8 cellular contexts compared by ENCODE assay signal in genomic region chr1:210328746-210329488, GRCh38. TPM values are rescaled to one million over a fixed set of nuclear protein-coding genes. Genes with fewer than 3 reads are reported as not detected.
DNase-seq lines count a peak whose midpoint lies in the region; ATAC-seq and TF ChIP-seq lines count a peak whose summit lies in the region.

HHAT (plus strand) TSS chr1:210328902; CDS start chr1:210348976, 20,074 bp downstream.

- WGBS in transverse colon (ENCODE audit: low coverage in 1 of 2), 2 donors: 0% methylated on average over 2 to 82 of the region's 88 CpGs

- H3K79me2 ChIP-seq in osteoblast (ENCODE audit: insufficient read depth, low read length): no peaks in the 10 kb centered on the region

- H4K20me1 ChIP-seq in osteoblast (ENCODE audit: insufficient read depth, low read length): no peaks in the 10 kb centered on the region

- peak; percentile 50 for ATAC-seq in GM21737 (IDR thresholded peaks at IDR 0.05; ENCODE audit: unreplicated experiment)
- ATAC-seq in activated naive CD4-positive, alpha-beta T cell treated with anti-CD3 and anti-CD28 coated beads, Interleukin-2, amount 50 U/mL, for 72 hours: peak; percentile 34 to 71

- peaks cover 4% of the 10 kb centered on the region in 2 donors for H3K36me3 Mint-ChIP-seq in activated naive CD4-positive, alpha-beta T cell treated with anti-CD3 and anti-CD28 coated beads, Interleukin-2, amount 50 U/mL, for 72 hours

- TF ChIP-seq EP300 in transverse colon (IDR thresholded peaks at IDR 0.05; ENCODE audit: low read depth): no peak

- H3K27me3 ChIP-seq in SJCRH30 (no peaks in the 10 kb centered on the region), osteoblast (ENCODE audit: insufficient read depth, low read length) (no peaks in the 10 kb centered on the region), transverse colon (no peaks in the 10 kb centered on the region)

- peak within 1 kb of the TSS; percentile 75 for H3K4me3 ChIP-seq in SJCRH30
- peak within 1 kb of the TSS; percentile 87 for H3K4me3 ChIP-seq in osteoblast (ENCODE audit: insufficient read depth, low read length)
- H3K4me3 ChIP-seq in transverse colon: peak within 1 kb of the TSS; percentile 67 to 90 (median 82)

- H3K27ac Mint-ChIP-seq in activated naive CD4-positive, alpha-beta T cell treated with anti-CD3 and anti-CD28 coated beads, Interleukin-2, amount 50 U/mL, for 72 hours: peak within 1 kb of the TSS; percentile 86 to 96

- H3K36me3 ChIP-seq in SJCRH30 (no peaks in the 10 kb centered on the region), osteoblast (ENCODE audit: insufficient read depth, low read length) (no peaks in the 10 kb centered on the region), transverse colon (no peaks in the 10 kb centered on the region)

- H3K27ac ChIP-seq in SJCRH30 (peak within 1 kb of the TSS; percentile 53), osteoblast (ENCODE audit: low read depth, low read length) (peak within 1 kb of the TSS; percentile 58), transverse colon (peak within 1 kb of the TSS; percentile 92 to 97 (median 94))

- peaks cover 0 to 6% of the 10 kb centered on the region in 2 donors for H3K9me3 Mint-ChIP-seq in activated naive CD4-positive, alpha-beta T cell treated with anti-CD3 and anti-CD28 coated beads, Interleukin-2, amount 50 U/mL, for 72 hours

- peak; percentile 62 for TF ChIP-seq POLR2A in transverse colon (IDR thresholded peaks at IDR 0.05)

- no peak for TF ChIP-seq CTCF in osteoblast (IDR thresholded peaks at IDR 0.05; ENCODE audit: extremely low read depth, low read depth, low read length)
- TF ChIP-seq CTCF in transverse colon (IDR thresholded peaks at IDR 0.05): no peak

- DNase-seq in EL (peak; percentile 81), KG1 (lab: John Stamatoyannopoulos, UW) (peak; percentile 82), SJCRH30 (peak; percentile 79 to 81), head of caudate nucleus (peak; percentile 34 to 90 (median 76)), osteoblast (ENCODE audit: insufficient read length, low spot score, missing footprints) (peak; percentile 97), transverse colon (peak; percentile 86)
- peak; percentile 66 to 80 for DNase-seq in activated naive CD4-positive, alpha-beta T cell treated with anti-CD3 and anti-CD28 coated beads, Interleukin-2, amount 50 U/mL, for 72 hours (ENCODE audit: low spot score in 2 of 2)

- H3K4me1 ChIP-seq in SJCRH30 (peaks cover 4% of the 10 kb centered on the region; the same call in 1 of the 2 replicates), osteoblast (ENCODE audit: insufficient read depth, low read length) (peaks cover 4% of the 10 kb centered on the region), transverse colon (peaks cover 4 to 19% (median 12%) of the 10 kb centered on the region in 4 donors)

- intact Hi-C loops in head of caudate nucleus (cut with DNase I): no loop called here
- intact Hi-C loops in transverse colon (cut with DNase I; ENCODE audit: low total_unique reads): no loop called here

- no peaks in the 10 kb centered on the region for H3K9me3 ChIP-seq in SJCRH30 (replicated peaks)
- H3K9me3 ChIP-seq in osteoblast (ENCODE audit: low read depth, low read length): no peaks in the 10 kb centered on the region
- no peaks in the 10 kb centered on the region for H3K9me3 ChIP-seq in transverse colon

- in situ Hi-C loops in transverse colon (cut with MboI; ENCODE audit: low pct_ligation_motif_present in 1 of 4, low pct_unique_long_range_greater_than_20kb in 1 of 4, low sequenced_read_pairs in 3 of 4): no loop called here

- H3K4me2 ChIP-seq in osteoblast (ENCODE audit: insufficient read depth, low read length): peak within 1 kb of the TSS; percentile 92

- H2AFZ ChIP-seq in osteoblast (ENCODE audit: low read length): peak within 1 kb of the TSS; percentile 96

RNA-seq across cellular contexts. Expression of gene HHAT, which starts in this region (rescaled TPM):
- 5.0 and 5.1 TPM in 2 replicates for total RNA-seq in SJCRH30 (2014; rRNA removed; shearing (Covaris generic))
- total RNA-seq in activated naive CD4-positive, alpha-beta T cell treated with anti-CD3 and anti-CD28 coated beads, Interleukin-2, amount 50 U/mL, for 72 hours: 1 to 10 TPM in 1 of 2 donors, under 1 TPM in 1; 0.59 to 1.9 TPM
- total RNA-seq in osteoblast (5.1 and 7.4 TPM in 2 replicates), transverse colon (10 to 100 TPM in 1 of 4 donors, 1 to 10 TPM in 3; 2.2 to 11.6 (median 7.3) TPM)

Comparison
In these comparisons a context has a peak if more than half of its experiments do, and no peak if none do; other contexts are left out.
1. Peak in every context shown above with its lines: DNase-seq, ATAC-seq, H3K4me3 ChIP-seq and H3K27ac ChIP-seq.